Comparison of ENCODE assay signal across 1 cellular context in the genomic region with DNA sequence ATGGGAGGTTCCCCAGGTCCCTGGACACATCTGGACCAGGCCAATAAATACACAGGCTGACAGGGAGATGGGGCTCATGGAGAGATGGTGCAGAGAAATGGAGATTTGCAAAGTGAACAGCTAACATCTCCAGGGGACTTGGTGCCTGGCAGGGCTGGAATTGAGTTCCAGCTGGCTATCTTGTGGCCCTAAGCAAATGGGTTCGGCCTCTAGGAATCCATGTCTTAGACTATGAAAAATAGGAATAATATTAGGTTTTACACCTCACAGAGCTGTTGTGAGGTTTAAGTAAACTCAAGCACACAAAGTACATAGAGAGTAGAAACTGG.
TF ChIP-seq lines count a peak whose summit lies in the region.

No MANE protein-coding gene starts in this region.

TF ChIP-seq in H1, 55 proteins besides CTCF, POLR2A, EP300 and RAD21 (continued from another document):
- TF ChIP-seq CEBPB (IDR thresholded peaks at IDR 0.05; ENCODE audit: low read depth, low read length) (no peak), ASH2L (IDR thresholded peaks at IDR 0.05; ENCODE audit: low read length) (no peak), GTF2F1 (IDR thresholded peaks at IDR 0.05; ENCODE audit: borderline replicate concordance, low read depth, low read length) (no peak), SUZ12 (IDR thresholded peaks at IDR 0.05; ENCODE audit: low read length) (no peak), TCF12 (IDR thresholded peaks at IDR 0.05; ENCODE audit: low read depth, low read length) (no peak), BCL11A (IDR thresholded peaks at IDR 0.05; ENCODE audit: low read depth in 2 of 2, low read length in 2 of 2) (no peak), CREB1 (IDR thresholded peaks at IDR 0.05) (no peak)
